ENCODE assay signal across 8 cellular contexts in genomic region chr4:83010111-83010521, GRCh38. TPM values are rescaled to one million over a fixed set of nuclear protein-coding genes. Genes with fewer than 3 reads are reported as not detected.
DNase-seq lines count a peak whose midpoint lies in the region; ATAC-seq and TF ChIP-seq lines count a peak whose summit lies in the region.

No MANE protein-coding gene starts in this region.

- peaks cover 51% of the 10 kb centered on the region for H3K4me1 Mint-ChIP-seq in T-helper 17 cell

- TF ChIP-seq POLR2A in erythroblast (IDR thresholded peaks at IDR 0.05; ENCODE audit: low read length): no peak

- H3K36me3 Mint-ChIP-seq in T-helper 17 cell (ENCODE audit: low read depth): peaks cover 2% of the 10 kb centered on the region

- peak overlapping the region; percentile 95 for H3K27ac ChIP-seq in neutrophil

- POLR2A ChIA-PET in AG04449 (lab: Yijun Ruan, JAX): interaction anchor here (0.6 to 2.3 kb wide), 2 partner anchors 34 to 110 kb away, joined by 3 to 13 read pairs; partner anchors contain the start of gene THAP9

- H3K4me3 ChIP-seq in AG04449 (ENCODE audit: low read depth, low read length) (peak overlapping the region; percentile 75), neutrophil (ENCODE audit: low read depth in 1 of 2, low read length in 1 of 2) (peak overlapping the region; percentile 87 to 88)

- no peaks in the 10 kb centered on the region for H3K36me3 ChIP-seq in neutrophil

- in situ Hi-C loops in GM13977 (cut with MboI; ENCODE audit: low pct_unique_long_range_greater_than_20kb, low sequenced_read_pairs, unreplicated experiment): no loop called here

- no peaks in the 10 kb centered on the region for H3K27me3 ChIP-seq in neutrophil

- TF ChIP-seq CTCF in AG04449 (IDR thresholded peaks at IDR 0.05; ENCODE audit: insufficient read depth, low read length, missing control alignments): no peak
- TF ChIP-seq CTCF in GM13977 (IDR thresholded peaks at IDR 0.05; ENCODE audit: extremely low read depth, insufficient read depth, missing control alignments): no peak
- TF ChIP-seq CTCF in neutrophil (IDR thresholded peaks at IDR 0.05): no peak

- CTCF ChIA-PET in AG04449 (lab: Yijun Ruan, JAX): interaction anchor here (2.2 to 3.4 kb wide), 2 partner anchors 111 to 272 kb away, joined by 8 to 10 read pairs; no protein-coding TSS in a partner anchor

- H3K9me3 ChIP-seq in T-helper 17 cell (ENCODE audit: control insufficient read depth, low read length, poor library complexity, severe bottlenecking) (no peaks in the 10 kb centered on the region), neutrophil (no peaks in the 10 kb centered on the region)

- ATAC-seq in T-helper 17 cell (no peak), GM21423 (IDR thresholded peaks at IDR 0.05; ENCODE audit: unreplicated experiment) (no peak), GM21619 (IDR thresholded peaks at IDR 0.05; ENCODE audit: unreplicated experiment) (no peak)

- no peak for DNase-seq in AG04449 (ENCODE audit: low read depth, low spot score)
- peak; percentile 33 for DNase-seq in GM13977 (ENCODE audit: low spot score)
- DNase-seq in T-helper 17 cell: no peak
- peak; percentile 68 to 77 for DNase-seq in erythroblast (lab: John Stamatoyannopoulos, UW)
- DNase-seq in NCI-H2171 (lab: John Stamatoyannopoulos, UW): no peak

- H3K27ac Mint-ChIP-seq in T-helper 17 cell: peak overlapping the region; percentile 97

- no peaks in the 10 kb centered on the region for H3K27me3 Mint-ChIP-seq in T-helper 17 cell

- H3K4me3 Mint-ChIP-seq in T-helper 17 cell: peak overlapping the region; percentile 98

- peaks cover 38 to 43% of the 10 kb centered on the region in 2 experiments for H3K4me1 ChIP-seq in neutrophil (ENCODE audit: control insufficient read depth in 1 of 2, insufficient read depth in 1 of 2, low read depth in 1 of 2, low read length in 1 of 2)

RNA-seq across cellular contexts. Expression of gene LIN54, which starts 0.5 kb away (rescaled TPM):
- total RNA-seq in T-helper 17 cell: 10 to 100 TPM; 15.2 to 16.8 TPM

RNA-seq across cellular contexts. Expression of gene COPS4, which starts 24.9 kb away (rescaled TPM):
- 10 to 100 TPM; 24.1 to 25.4 TPM for total RNA-seq in T-helper 17 cell

Comparison
In these comparisons a context has a peak if more than half of its experiments do, and no peak if none do; other contexts are left out.
1. DNase-seq: peak in GM13977 (single experiment) and erythroblast (2 of 2); none in AG04449 (single experiment), T-helper 17 cell (0 of 3) and NCI-H2171 (single experiment).